Comparison of ENCODE assay signal across 10 cellular contexts in genomic region chr1:6859415-6860343, GRCh38.
DNase-seq lines count a peak whose midpoint lies in the region; ATAC-seq, FAIRE-seq and TF ChIP-seq lines count a peak whose summit lies in the region.
"Had no signal": no experiment of that assay in that cellular context is flagged by ENCODE, and none has a peak within 500 bp of the region (broad histone marks: within the 10 kb centered on the region; RNA-seq: fewer than 3 reads in every experiment).

No MANE protein-coding gene starts in this region.

- TF ChIP-seq RAD21 in H1 (IDR thresholded peaks at IDR 0.05 in 1 of 2, conservative IDR thresholded peaks at IDR 0.05 in 1 of 2; ENCODE audit: low read depth in 2 of 2, low read length in 2 of 2), result no peak

- intact Hi-C loops in mucosa of descending colon (cut with DNase I, micrococcal nuclease), result no loop called here

- no peak overlapping the region for H4K5ac ChIP-seq in H1 (ENCODE audit: insufficient read length, low read depth, low read length)

- FAIRE-seq in H1 (lab: Jason Lieb, UNC), result no peak

- no peak overlapping the region for H4K8ac ChIP-seq in H1 (ENCODE audit: extremely low read depth, insufficient read depth, low read length)

- no peaks in the 10 kb centered on the region for H3K23me2 ChIP-seq in H1 (ENCODE audit: low read depth, low read length)

- H3K9ac ChIP-seq in H1 (replicated peaks in 1 of 4; ENCODE audit: extremely low read depth in 1 of 4, low read depth in 3 of 4, low read length in 3 of 4), result no peak overlapping the region

- no peak overlapping the region for H3K23ac ChIP-seq in H1 (ENCODE audit: insufficient read length)

- POLR2A ChIA-PET in H1 (lab: Charles Lee; ENCODE audit: partially characterized antibody), result interaction anchor here (1.0 kb wide), 1 partner anchor 17 kb away, joined by 3 read pairs; no protein-coding TSS in a partner anchor

- H3K9me3 ChIP-seq in H1 (ENCODE audit: insufficient read depth in 2 of 2, low read depth in 1 of 2, low read length in 1 of 2) (no peaks in the 10 kb centered on the region), mucosa of descending colon (no peaks in the 10 kb centered on the region), BE2C (no peaks in the 10 kb centered on the region), HAP-1 (no peaks in the 10 kb centered on the region)

- peaks cover 0 to 3% (median 0%) of the 10 kb centered on the region in 4 experiments; a peak in 3 of 8 replicates for H3K36me3 ChIP-seq in H1 (ENCODE audit: control insufficient read depth in 2 of 4, insufficient read depth in 4 of 4, low read length in 3 of 4)
- H3K36me3 ChIP-seq in mucosa of descending colon (ENCODE audit: low read depth), result no peaks in the 10 kb centered on the region
- peaks cover 4% of the 10 kb centered on the region for H3K36me3 ChIP-seq in H7 (replicated peaks; ENCODE audit: control insufficient read depth, insufficient read depth, low read length)
- no peaks in the 10 kb centered on the region for H3K36me3 ChIP-seq in BE2C
- H3K36me3 ChIP-seq in HAP-1 (replicated peaks), result no peaks in the 10 kb centered on the region

- H3K4me3 ChIP-seq in H1 (ENCODE audit: extremely low read depth in 1 of 4, insufficient read depth in 2 of 4, low read depth in 3 of 4, low read length in 4 of 4) (no peak overlapping the region), mucosa of descending colon (no peak overlapping the region), H7 (ENCODE audit: insufficient read depth, low read depth, low read length) (no peak overlapping the region), BE2C (ENCODE audit: low read depth, low read length) (no peak overlapping the region), HAP-1 (no peak overlapping the region)

- TF ChIP-seq POLR2A in H1 (IDR thresholded peaks at IDR 0.05; ENCODE audit: control extremely low read depth in 1 of 2, low read depth in 2 of 2, low read length in 2 of 2), result no peak

- H3K56ac ChIP-seq in H1 (replicated peaks; ENCODE audit: insufficient read length, low read depth, low read length), result no peak overlapping the region

- H2AFZ ChIP-seq in H1 (ENCODE audit: low read length), result no peak overlapping the region

- H3K4me1 ChIP-seq in H1 (replicated peaks in 1 of 4; ENCODE audit: control insufficient read depth in 3 of 4, insufficient read depth in 4 of 4, low read length in 3 of 4) (peaks cover 0 to 2% (median 1%) of the 10 kb centered on the region in 4 experiments; a peak in 2 of 7 replicates), mucosa of descending colon (ENCODE audit: low read depth) (no peaks in the 10 kb centered on the region), BE2C (no peaks in the 10 kb centered on the region), HAP-1 (peaks cover 6% of the 10 kb centered on the region)

- H2BK20ac ChIP-seq in H1 (ENCODE audit: low read length), result no peak overlapping the region

- no peak overlapping the region for H2BK12ac ChIP-seq in H1 (ENCODE audit: low read depth, low read length)

- DNase-seq in COLO668 (lab: John Stamatoyannopoulos, UW; ENCODE audit: unreplicated experiment) (peak; percentile 30), NCI-H226 (peak; percentile 87), H1 (ENCODE audit: low read depth in 1 of 2, low spot score in 2 of 2) (no peak), mucosa of descending colon (no peak), H7 (no peak), BE2C (no peak), HAP-1 (ENCODE audit: low spot score in 2 of 2) (no peak), hypothalamus (lab: John Stamatoyannopoulos, UW) (no peak)
- DNase-seq: natural killer cell, OCI-M1 had no signal

- H3K4me2 ChIP-seq in H1 (ENCODE audit: insufficient read depth in 1 of 2, low read depth in 2 of 2, low read length in 2 of 2), result no peak overlapping the region

- H2BK120ac ChIP-seq in H1 (replicated peaks; ENCODE audit: low read depth, low read length), result no peak overlapping the region

- H2AK5ac ChIP-seq in H1 (ENCODE audit: low read depth, low read length), result no peak overlapping the region

- H2BK5ac ChIP-seq in H1 (ENCODE audit: low read depth, low read length), result no peak overlapping the region

- H3K79me2 ChIP-seq in H1 (ENCODE audit: control insufficient read depth in 1 of 2, insufficient read depth in 2 of 2, low read length in 2 of 2), result peaks cover 0 to 47% of the 10 kb centered on the region in 2 experiments; a peak in 3 of 4 replicates

- CTCF ChIA-PET in H1 (lab: Charles Lee; ENCODE audit: partially characterized antibody), result interaction anchor here (0.6 kb wide), 1 partner anchor 109 kb away, joined by 4 read pairs; no protein-coding TSS in a partner anchor

- ATAC-seq in mucosa of descending colon, result peak; percentile 47
- ATAC-seq: natural killer cell had no signal

- in situ Hi-C loops in HAP-1 (cut with MboI; ENCODE audit: low sequenced_read_pairs), result no loop called here

- H3K27ac ChIP-seq in H1 (ENCODE audit: low read depth, low read length), result no peak overlapping the region

- WGBS in H1 (ENCODE audit: extremely low coverage in 1 of 2, insufficient coverage in 1 of 2, insufficient read length in 1 of 2, insufficient replicate concordance in 2 of 2, low coverage in 1 of 2, low lambda C conversion rate in 2 of 2, missing lambda C conversion rate in 1 of 2), 2 experiments, result 90% methylated on average over 7 of the region's 7 CpGs; no CpG with 5 or more reads in 1 of the 2 experiments

- TF ChIP-seq EP300 in H1 (IDR thresholded peaks at IDR 0.05; ENCODE audit: borderline replicate concordance in 1 of 2, low read depth in 2 of 2, low read length in 2 of 2), result no peak

- H3K27me3 ChIP-seq in H1 (replicated peaks in 1 of 4; ENCODE audit: control insufficient read depth in 3 of 4, extremely low read depth in 1 of 4, insufficient read depth in 3 of 4, low read length in 3 of 4) (no peaks in the 10 kb centered on the region), H7 (ENCODE audit: control insufficient read depth, insufficient read depth, low read length) (no peaks in the 10 kb centered on the region), BE2C (no peaks in the 10 kb centered on the region), HAP-1 (ENCODE audit: low read depth) (no peaks in the 10 kb centered on the region)

- H4K91ac ChIP-seq in H1 (replicated peaks; ENCODE audit: insufficient read length, low read length), result no peak overlapping the region

- H3K14ac ChIP-seq in H1 (ENCODE audit: insufficient read length), result no peak overlapping the region

- H3K18ac ChIP-seq in H1 (ENCODE audit: extremely low read depth, low read length), result no peak overlapping the region

- H4K20me1 ChIP-seq in H1 (replicated peaks in 1 of 2; ENCODE audit: control insufficient read depth in 1 of 2, insufficient read depth in 2 of 2, low read length in 2 of 2), result peaks cover 0 to 6% of the 10 kb centered on the region in 2 experiments

- TF ChIP-seq CTCF in H1 (IDR thresholded peaks at IDR 0.05; ENCODE audit: control extremely low read depth in 1 of 3, insufficient read depth in 1 of 3, low read depth in 1 of 3, low read length in 3 of 3) (no peak), mucosa of descending colon (IDR thresholded peaks at IDR 0.05) (no peak), BE2C (IDR thresholded peaks at IDR 0.05; ENCODE audit: low read depth, low read length) (no peak)

- no peak overlapping the region for H2BK15ac ChIP-seq in H1 (ENCODE audit: low read length)

- peaks cover 4% of the 10 kb centered on the region; the same call in 1 of the 2 replicates for H3K79me1 ChIP-seq in H1 (ENCODE audit: low read depth, low read length)

- no peak overlapping the region for H3K4ac ChIP-seq in H1 (replicated peaks; ENCODE audit: insufficient read length, low read depth, low read length)

TF ChIP-seq in H1, 55 proteins besides CTCF, POLR2A, EP300 and RAD21:
- TF ChIP-seq JUND (IDR thresholded peaks at IDR 0.05; ENCODE audit: low read length), result peak; percentile 86
- TF ChIP-seq TAF1 (IDR thresholded peaks at IDR 0.05; ENCODE audit: low read depth, low read length), result no peak
- no peak for TF ChIP-seq JUN (IDR thresholded peaks at IDR 0.05; ENCODE audit: low read depth, low read length)
- no peak for TF ChIP-seq CBX8 (IDR thresholded peaks at IDR 0.05; ENCODE audit: borderline replicate concordance, low read depth, low read length)

Comparison
In these comparisons a context has a peak if more than half of its experiments do, and no peak if none do; other contexts are left out.
1. DNase-seq: peak in COLO668 (single experiment) and NCI-H226 (single experiment); none in H1 (0 of 2), mucosa of descending colon (0 of 3), H7 (single experiment), BE2C (single experiment), HAP-1 (0 of 2) and hypothalamus (0 of 51).